Comparison of ENCODE assay signal across 11 cellular contexts in the genomic region with DNA sequence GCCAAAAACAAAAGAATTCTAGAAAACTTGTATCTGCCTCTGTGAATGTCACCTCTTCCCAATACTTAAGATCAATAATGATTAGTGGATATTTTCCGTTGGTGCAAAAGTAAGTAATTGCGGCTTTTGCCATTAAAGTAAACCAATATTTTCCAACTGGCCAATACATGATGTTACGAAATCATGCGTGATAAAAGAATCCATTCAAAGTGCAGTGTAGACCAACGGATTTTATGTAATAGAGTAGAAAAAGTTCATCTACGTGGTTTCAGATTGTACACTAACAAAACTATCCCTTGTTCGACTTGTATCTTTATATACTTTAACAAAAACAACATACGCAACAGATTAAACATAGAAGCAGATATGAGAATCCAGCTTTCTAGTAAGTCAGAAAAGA. TPM values are rescaled to one million over a fixed set of nuclear protein-coding genes. Genes with fewer than 3 reads are reported as not detected.
A peak's percentile ranks its signal among the peaks of the same experiment; 100 is the strongest.
DNase-seq lines count a peak whose midpoint lies in the region; ATAC-seq and TF ChIP-seq lines count a peak whose summit lies in the region.
"Had no signal": no experiment of that assay in that cellular context is flagged by ENCODE, and none has a peak within 500 bp of the region (broad histone marks: within the 10 kb centered on the region; RNA-seq: fewer than 3 reads in every experiment).

No MANE protein-coding gene starts in this region.

- DNase-seq in activated naive CD4-positive, alpha-beta T cell treated with Interleukin-2 at 50 U/mL for 16 hours, result no peak
- peak; percentile 4 for DNase-seq in OCI-LY7 (ENCODE audit: low spot score)
- no peak for DNase-seq in glutamatergic neuron
- no peak for DNase-seq in prostate gland (ENCODE audit: low spot score)
- DNase-seq in body of pancreas, result no peak

- peaks cover 45% of the 10 kb centered on the region for H3K9me3 Mint-ChIP-seq in activated naive CD4-positive, alpha-beta T cell treated with anti-CD3 and anti-CD28 coated beads, Interleukin-2, amount 50 U/mL, for 24 hours
- peaks cover 18% of the 10 kb centered on the region for H3K9me3 Mint-ChIP-seq in glutamatergic neuron (ENCODE audit: unreplicated experiment)

- H3K4me2 ChIP-seq in OCI-LY7 (ENCODE audit: low read length), result no peak overlapping the region

- no peak for TF ChIP-seq POLR2A in prostate gland (IDR thresholded peaks at IDR 0.05)
- TF ChIP-seq POLR2A in body of pancreas (IDR thresholded peaks at IDR 0.05), result no peak

- peak overlapping the region; percentile 13 for H3K4me3 Mint-ChIP-seq in activated naive CD4-positive, alpha-beta T cell treated with anti-CD3 and anti-CD28 coated beads, Interleukin-2, amount 50 U/mL, for 24 hours
- H3K4me3 Mint-ChIP-seq in glutamatergic neuron (ENCODE audit: unreplicated experiment), result peak overlapping the region; percentile 79

- H3K27ac ChIP-seq in OCI-LY7 (ENCODE audit: low read depth, low read length, poor library complexity, severe bottlenecking) (peak overlapping the region; percentile 40), subcutaneous abdominal adipose tissue (ENCODE audit: low read depth, low read length) (no peak overlapping the region), prostate gland (no peak overlapping the region), body of pancreas (peak overlapping the region in 1 of 4 donors; percentile 81)

- H3K4me1 ChIP-seq in OCI-LY7 (ENCODE audit: insufficient read depth, low read length, poor library complexity, severe bottlenecking) (peaks cover 7% of the 10 kb centered on the region), subcutaneous abdominal adipose tissue (ENCODE audit: control insufficient read depth in 5 of 5, insufficient read depth in 5 of 5, low read length in 5 of 5) (peaks cover 0 to 13% (median 11%) of the 10 kb centered on the region in 5 donors), prostate gland (replicated peaks) (no peaks in the 10 kb centered on the region), body of pancreas (peaks cover 11% of the 10 kb centered on the region)
- H3K4me1 ChIP-seq: uterus had no signal

- H3K9ac ChIP-seq in subcutaneous abdominal adipose tissue (ENCODE audit: low read length in 5 of 5), result no peak overlapping the region

- CTCF ChIA-PET in OCI-LY7 (lab: Charles Lee; ENCODE audit: unreplicated experiment), result no interaction called here

- peak overlapping the region; percentile 9 for H3K4me3 ChIP-seq in OCI-LY7 (ENCODE audit: low read depth, low read length, poor library complexity, severe bottlenecking)
- H3K4me3 ChIP-seq in subcutaneous abdominal adipose tissue (ENCODE audit: low read depth in 1 of 5, low read length in 5 of 5), result peak overlapping the region; percentile 41 to 100 (median 100)
- H3K4me3 ChIP-seq in prostate gland, result no peak overlapping the region
- H3K4me3 ChIP-seq in body of pancreas, result no peak overlapping the region

- ATAC-seq in HG03025 (IDR thresholded peaks at IDR 0.05; ENCODE audit: low FRiP score, unreplicated experiment) (no peak), body of pancreas (no peak)

- H3K36me3 ChIP-seq in OCI-LY7 (ENCODE audit: insufficient read depth, low read length), result peaks cover 38% of the 10 kb centered on the region
- peaks cover under 1 to 29% (median 26%) of the 10 kb centered on the region in 5 donors for H3K36me3 ChIP-seq in subcutaneous abdominal adipose tissue (ENCODE audit: control insufficient read depth in 5 of 5, insufficient read depth in 5 of 5, low read length in 5 of 5)
- no peaks in the 10 kb centered on the region for H3K36me3 ChIP-seq in prostate gland
- H3K36me3 ChIP-seq in body of pancreas (replicated peaks in 1 of 2; ENCODE audit: insufficient read depth in 1 of 2, low read depth in 2 of 2), result peaks cover 0 to 2% of the 10 kb centered on the region in 2 donors
- H3K36me3 ChIP-seq: uterus had no signal

- no TSS peak for BruUV-seq in OCI-LY7 (replicated peaks; lab: Mats Ljungman, UMichigan)

- POLR2A ChIA-PET in OCI-LY7 (lab: Charles Lee), result interaction anchor here (0.6 to 1.1 kb wide), 4 partner anchors 8 to 246 kb away, joined by 3 read pairs; a partner anchor contains a TSS

- no peak for TF ChIP-seq CTCF in OCI-LY7 (conservative IDR thresholded peaks at IDR 0.05; ENCODE audit: low read length)
- TF ChIP-seq CTCF in glutamatergic neuron (IDR thresholded peaks at IDR 0.05; ENCODE audit: partially characterized antibody, unreplicated experiment), result no peak
- no peak for TF ChIP-seq CTCF in prostate gland (IDR thresholded peaks at IDR 0.05)
- no peak for TF ChIP-seq CTCF in body of pancreas (IDR thresholded peaks at IDR 0.05)

- H3K27me3 ChIP-seq in subcutaneous abdominal adipose tissue (ENCODE audit: control insufficient read depth in 5 of 5, insufficient read depth in 4 of 5, low read length in 5 of 5) (no peaks in the 10 kb centered on the region), prostate gland (replicated peaks; ENCODE audit: insufficient read depth) (no peaks in the 10 kb centered on the region), body of pancreas (no peaks in the 10 kb centered on the region)
- H3K27me3 ChIP-seq: uterus had no signal

- 96% methylated on average over 8 of the region's 8 CpGs for WGBS in prostate gland
- 94% methylated on average over 8 of the region's 8 CpGs for WGBS in body of pancreas, 2 donors

- H4K20me1 ChIP-seq in OCI-LY7 (ENCODE audit: insufficient read depth, low read length), result no peaks in the 10 kb centered on the region

- peaks cover 26% of the 10 kb centered on the region for H3K4me1 Mint-ChIP-seq in activated naive CD4-positive, alpha-beta T cell treated with anti-CD3 and anti-CD28 coated beads, Interleukin-2, amount 50 U/mL, for 24 hours
- no peaks in the 10 kb centered on the region for H3K4me1 Mint-ChIP-seq in glutamatergic neuron (ENCODE audit: low read depth, unreplicated experiment)

- no peaks in the 10 kb centered on the region for H3K27me3 Mint-ChIP-seq in activated naive CD4-positive, alpha-beta T cell treated with anti-CD3 and anti-CD28 coated beads, Interleukin-2, amount 50 U/mL, for 24 hours
- H3K27me3 Mint-ChIP-seq in glutamatergic neuron (ENCODE audit: unreplicated experiment), result peaks cover 8% of the 10 kb centered on the region
- H3K27me3 Mint-ChIP-seq: effector memory CD8-positive, alpha-beta T cell had no signal

- intact Hi-C loops in OCI-LY7 (cut with micrococcal nuclease; ENCODE audit: unreplicated experiment) (loop anchor here (1.0 kb wide), 3 partner anchors 49 to 194 kb away; a partner anchor contains a TSS), prostate gland (cut with DNase I) (loop anchor here (2.0 kb wide), 1 partner anchor 50 kb away; a partner anchor contains a TSS), body of pancreas (cut with DNase I) (no loop called here)

- no peak overlapping the region for H3K27ac Mint-ChIP-seq in activated naive CD4-positive, alpha-beta T cell treated with anti-CD3 and anti-CD28 coated beads, Interleukin-2, amount 50 U/mL, for 24 hours
- H3K27ac Mint-ChIP-seq in glutamatergic neuron (ENCODE audit: unreplicated experiment), result no peak overlapping the region

- peaks cover 55% of the 10 kb centered on the region for H3K9me3 ChIP-seq in OCI-LY7 (ENCODE audit: low read length)
- peaks cover 19 to 54% (median 35%) of the 10 kb centered on the region in 5 donors for H3K9me3 ChIP-seq in subcutaneous abdominal adipose tissue (ENCODE audit: control insufficient read depth in 5 of 5, low read length in 5 of 5)
- no peaks in the 10 kb centered on the region for H3K9me3 ChIP-seq in prostate gland
- H3K9me3 ChIP-seq in body of pancreas, result peaks cover 0 to 16% (median 0%) of the 10 kb centered on the region in 3 donors

- H3K79me2 ChIP-seq in OCI-LY7 (ENCODE audit: insufficient read depth, low read depth, low read length), result no peaks in the 10 kb centered on the region; the same call in 1 of the 2 replicates

- H3K9me2 ChIP-seq in OCI-LY7 (ENCODE audit: insufficient read depth, low read length), result no peaks in the 10 kb centered on the region

- peak overlapping the region; percentile 87 for H2AFZ ChIP-seq in OCI-LY7 (ENCODE audit: low read length)

- peaks cover 56% of the 10 kb centered on the region for H3K36me3 Mint-ChIP-seq in activated naive CD4-positive, alpha-beta T cell treated with anti-CD3 and anti-CD28 coated beads, Interleukin-2, amount 50 U/mL, for 24 hours
- H3K36me3 Mint-ChIP-seq in glutamatergic neuron (ENCODE audit: unreplicated experiment), result peaks cover 58% of the 10 kb centered on the region

RNA-seq across cellular contexts. Expression of a gene that starts 0.6 kb away (rescaled TPM):
- total RNA-seq in OCI-LY7 (2014; rRNA removed; shearing (Covaris generic)), result 7.7 and 19.1 TPM in 2 replicates
- total RNA-seq in OCI-LY7 (2022) (17.9 and 21.4 TPM in 2 replicates), glutamatergic neuron (ENCODE audit: unreplicated experiment) (38.0 TPM), prostate gland (10 to 100 TPM; 22.6 to 33.2 TPM), body of pancreas (1 to 10 TPM; 3.6 to 8.3 TPM)

RNA-seq across cellular contexts. Expression of a gene that starts 50.2 kb away (rescaled TPM):
- total RNA-seq in OCI-LY7 (2014; rRNA removed; shearing (Covaris generic)), result 5.9 and 8.0 TPM in 2 replicates
- total RNA-seq in OCI-LY7 (2022) (7.1 and 10.1 TPM in 2 replicates), glutamatergic neuron (ENCODE audit: unreplicated experiment) (29.8 TPM), prostate gland (10 to 100 TPM; 11.6 to 20.3 TPM), body of pancreas (10 to 100 TPM; 12.9 to 18.2 TPM)

RNA-seq across cellular contexts. Expression of a gene that starts 50.6 kb away (rescaled TPM):
- total RNA-seq in OCI-LY7 (2014; rRNA removed; shearing (Covaris generic)), result 3.1 and 3.2 TPM in 2 replicates
- total RNA-seq in OCI-LY7 (2022) (5.0 and 5.9 TPM in 2 replicates), glutamatergic neuron (ENCODE audit: unreplicated experiment) (9.2 TPM), prostate gland (1 to 10 TPM; 1.9 to 3.0 TPM), body of pancreas (1 to 10 TPM; 2.0 to 3.1 TPM)

RNA-seq across cellular contexts. Expression of a gene that starts 55.0 kb away (rescaled TPM):
- not detected in 2 replicates for total RNA-seq in OCI-LY7 (2014; rRNA removed; shearing (Covaris generic))
- total RNA-seq in OCI-LY7 (2022) (not detected in 2 replicates), glutamatergic neuron (ENCODE audit: unreplicated experiment) (not detected), prostate gland (1 to 10 TPM in 1 of 2 donors, not detected in 1; 6.1 TPM), body of pancreas (not detected)
- total RNA-seq: osteocyte had no signal

Comparison
In these comparisons a context has a peak if more than half of its experiments do, and no peak if none do; other contexts are left out.
1. H3K4me3 ChIP-seq: peak in OCI-LY7 (single experiment) and subcutaneous abdominal adipose tissue (5 of 5); none in prostate gland (0 of 2) and body of pancreas (0 of 2).